9 cellular contexts compared by ENCODE assay signal in genomic region chr19:16327911-16328823, GRCh38. TPM values are rescaled to one million over a fixed set of nuclear protein-coding genes. Genes with fewer than 3 reads are reported as not detected.
DNase-seq lines count a peak whose midpoint lies in the region; ATAC-seq, FAIRE-seq and TF ChIP-seq lines count a peak whose summit lies in the region.
"Had no signal": no experiment of that assay in that cellular context is flagged by ENCODE, and none has a peak within 500 bp of the region (broad histone marks: within the 10 kb centered on the region; RNA-seq: fewer than 3 reads in every experiment).

No MANE protein-coding gene starts in this region.

- intact Hi-C loops in natural killer cell (cut with micrococcal nuclease), result loop anchor here (1.0 to 5.0 kb wide), 3 partner anchors 14 to 251 kb away; partner anchors contain the start of gene TPM4

- peak in 2 of 3 donors; percentile 2 to 3 for ATAC-seq in natural killer cell

- TF ChIP-seq CTCF in endothelial cell (IDR thresholded peaks at IDR 0.05; ENCODE audit: unreplicated experiment) (no peak), natural killer cell (IDR thresholded peaks at IDR 0.05) (no peak)

- H3K4me3 Mint-ChIP-seq in endothelial cell (ENCODE audit: unreplicated experiment), result peak overlapping the region; percentile 72
- peak overlapping the region; percentile 93 for H3K4me3 Mint-ChIP-seq in natural killer cell

- H3K9me3 Mint-ChIP-seq in endothelial cell (ENCODE audit: unreplicated experiment) (no peaks in the 10 kb centered on the region), natural killer cell (no peaks in the 10 kb centered on the region)

- peaks cover 37% of the 10 kb centered on the region for H3K36me3 Mint-ChIP-seq in endothelial cell (ENCODE audit: low read depth, unreplicated experiment)
- peaks cover 23% of the 10 kb centered on the region for H3K36me3 Mint-ChIP-seq in natural killer cell

- H3K4me1 Mint-ChIP-seq in endothelial cell (ENCODE audit: unreplicated experiment), result peaks cover 21% of the 10 kb centered on the region
- peaks cover 35 to 61% of the 10 kb centered on the region in 2 donors for H3K4me1 Mint-ChIP-seq in natural killer cell

- DNase-seq in DMS 273 (lab: John Stamatoyannopoulos, UW; ENCODE audit: unreplicated experiment), result peak; percentile 33
- DNase-seq in DMS 273 treated with DMSO at 0.1 percent for 48 hours (lab: John Stamatoyannopoulos, UW), result no peak
- DNase-seq in activated CD4-positive, alpha-beta T cell treated with anti-CD3 and anti-CD28 coated beads for 4 hours, result peak; percentile 19 to 39
- no peak for DNase-seq in endothelial cell (ENCODE audit: low spot score)
- peak; percentile 68 for DNase-seq in natural killer cell
- no peak for DNase-seq in frontal cortex (ENCODE audit: low spot score in 2 of 2)
- no peak for DNase-seq in COR-L47 (lab: John Stamatoyannopoulos, UW)
- no peak for DNase-seq in hepatic stellate cell (ENCODE audit: low spot score)

- FAIRE-seq in frontal cortex (lab: Jason Lieb, UNC), result no peak
- FAIRE-seq: A204.1 had no signal

- peak overlapping the region; percentile 61 for H3K27ac Mint-ChIP-seq in endothelial cell (ENCODE audit: unreplicated experiment)
- peak overlapping the region; percentile 98 to 99 for H3K27ac Mint-ChIP-seq in natural killer cell

- H3K27me3 Mint-ChIP-seq in endothelial cell (ENCODE audit: unreplicated experiment) (peaks cover 51% of the 10 kb centered on the region), natural killer cell (ENCODE audit: low read depth in 2 of 2) (no peaks in the 10 kb centered on the region)

RNA-seq across cellular contexts. Expression of gene KLF2, which starts 3.5 kb away (rescaled TPM):
- total RNA-seq in endothelial cell (ENCODE audit: unreplicated experiment) (48.9 TPM), natural killer cell (100 to 1,000 TPM; 246 to 645 (median 377) TPM), frontal cortex (2.4 TPM)

Comparison
In these comparisons a context has a peak if more than half of its experiments do, and no peak if none do; other contexts are left out.
1. DNase-seq: peak in DMS 273 (single experiment), activated CD4-positive, alpha-beta T cell treated with anti-CD3 and anti-CD28 coated beads for 4 hours (2 of 2) and natural killer cell (single experiment); none in DMS 273 treated with DMSO at 0.1 percent for 48 hours (single experiment), endothelial cell (single experiment), frontal cortex (0 of 2), COR-L47 (single experiment) and hepatic stellate cell (single experiment).
2. RNA of gene KLF2, which starts 3.5 kb away (total RNA-seq): 246 to 645 TPM in natural killer cell and 48.9 TPM in endothelial cell (single experiment); 2.4 TPM in frontal cortex (single experiment); every median in the first group is over 10 times any median in the second.